ENCODE assay signal across 8 cellular contexts in genomic region chr16:72565137-72565536, GRCh38.
"Had no signal": no experiment of that assay in that cellular context is flagged by ENCODE, and none has a peak within 500 bp of the region (broad histone marks: within the 10 kb centered on the region; RNA-seq: fewer than 3 reads in every experiment).

No MANE protein-coding gene starts in this region.

- ATAC-seq: GM12878 had no signal

- H3K4me3 ChIP-seq: GM12878 had no signal

- DNase-seq: GDM1, GF-D8 had no signal

- FAIRE-seq: G401.6, GM12878, GM12891, GM12892, GM18507, GM19239 had no signal
